In genomic region chr19:33176670-33177416, GRCh38 we compare ENCODE assay signal across 8 cellular contexts. TPM values are rescaled to one million over a fixed set of nuclear protein-coding genes. Genes with fewer than 3 reads are reported as not detected.
DNase-seq lines count a peak whose midpoint lies in the region; TF ChIP-seq lines count a peak whose summit lies in the region.

No MANE protein-coding gene starts in this region.

- in situ Hi-C loops in SK-MEL-5 (cut with HindIII; ENCODE audit: low pct_unique_long_range_greater_than_20kb, low sequenced_read_pairs) = no loop called here

- peak; percentile 9 for TF ChIP-seq POLR2A in testis (IDR thresholded peaks at IDR 0.05)

- WGBS in testis, 2 donors = 0 to 1% methylated on average over 22 to 61 of the region's 65 CpGs

- no peaks in the 10 kb centered on the region for H3K27me3 ChIP-seq in testis

- no peaks in the 10 kb centered on the region for H3K36me3 ChIP-seq in testis (ENCODE audit: low read depth, missing control alignments)

- peak overlapping the region; percentile 78 to 89 for H3K27ac ChIP-seq in testis

- H3K9me3 ChIP-seq in testis = no peaks in the 10 kb centered on the region

- intact Hi-C loops in testis (cut with DNase I; ENCODE audit: low total_unique reads) = no loop called here

- CTCF ChIA-PET in HEK293T (lab: Yijun Ruan, JAX) = interaction anchor here (0.8 to 1.4 kb wide), 3 partner anchors 7 to 33 kb away, joined by 3 to 6 read pairs (median 3); no protein-coding TSS in a partner anchor

- peak; percentile 98 for DNase-seq in GM04504 (ENCODE audit: low read depth)
- peak; percentile 96 for DNase-seq in HEK293T (ENCODE audit: extremely low spot score)
- peak; percentile 100 for DNase-seq in MV-4-11 (lab: John Stamatoyannopoulos, UW)
- DNase-seq in SK-MEL-5 (ENCODE audit: low read depth, low spot score) = peak; percentile 97
- DNase-seq in activated naive CD4-positive, alpha-beta T cell treated with anti-CD3 and anti-CD28 coated beads, Interleukin-2, amount 50 U/mL, for 16 hours = peak; percentile 95
- DNase-seq in glomerular endothelial cell (ENCODE audit: extremely low read depth, low read depth, low spot score) = peak; percentile 93
- peak; percentile 99 for DNase-seq in occipital lobe (lab: John Stamatoyannopoulos, UW)
- DNase-seq in testis = peak; percentile 96

- peak overlapping the region; percentile 68 to 89 for H3K4me3 ChIP-seq in testis

- peak in 1 of 3 experiments; percentile 32 for TF ChIP-seq CTCF in testis (IDR thresholded peaks at IDR 0.05)

- H3K4me1 ChIP-seq in testis = peaks cover 7% of the 10 kb centered on the region

- POLR2A ChIA-PET in HEK293T (lab: Yijun Ruan, JAX) = interaction anchor here (0.6 to 2.6 kb wide), 20 partner anchors 8 to 215 kb away, joined by 3 to 23 read pairs (median 3); partner anchors contain the start of genes CEBPA, CEBPG, CEP89 and FAAP24

TF ChIP-seq in HEK293T, 16 proteins besides CTCF, POLR2A, EP300 and RAD21:
- TF ChIP-seq LEF1 (IDR thresholded peaks at IDR 0.05; ENCODE audit: borderline replicate concordance) (no peak), CTBP1 (IDR thresholded peaks at IDR 0.05; ENCODE audit: borderline replicate concordance) (no peak), ELF4 (IDR thresholded peaks at IDR 0.05) (peak; percentile 83), ZNF384 (IDR thresholded peaks at IDR 0.05) (no peak), TARDBP (IDR thresholded peaks at IDR 0.05) (no peak), SP1 (IDR thresholded peaks at IDR 0.05) (no peak), SUZ12 (IDR thresholded peaks at IDR 0.05) (no peak), NFRKB (IDR thresholded peaks at IDR 0.05) (no peak), FOXM1 (IDR thresholded peaks at IDR 0.05; ENCODE audit: borderline replicate concordance) (no peak; the same call in 1 of the 2 replicates), FOXA1 (IDR thresholded peaks at IDR 0.05) (no peak), FOXK2 (IDR thresholded peaks at IDR 0.05) (peak; percentile 70; the same call in 1 of the 2 replicates), PKNOX1 (IDR thresholded peaks at IDR 0.05) (no peak), HDGF (IDR thresholded peaks at IDR 0.05; ENCODE audit: borderline replicate concordance) (no peak), L3MBTL2 (conservative IDR thresholded peaks at IDR 0.05) (0 out of 2 replicates have a peak, but pooled peaks have one; percentile 21), ARNT (IDR thresholded peaks at IDR 0.05) (no peak), BHLHE40 (IDR thresholded peaks at IDR 0.05; ENCODE audit: borderline replicate concordance) (no peak)
TF ChIP-seq in HEK293T: peak in this region for 3.

RNA-seq across cellular contexts. Expression of gene LRP3, which starts 17.3 kb away (rescaled TPM):
- total RNA-seq in SK-MEL-5 (2014; rRNA removed; shearing (Covaris generic)) = 27.7 and 30.2 TPM in 2 replicates
- 38.5 and 54.7 TPM in 2 replicates for polyA plus RNA-seq in SK-MEL-5 (2015; cell fraction: cytosol; rRNA removed)
- polyA plus RNA-seq in SK-MEL-5 (2015; cell fraction: nucleus; rRNA removed) = 28.8 and 58.3 TPM in 2 replicates
- total RNA-seq in glomerular endothelial cell = 30.0 and 36.5 TPM in 2 replicates
- total RNA-seq in occipital lobe = 96.2 TPM
- total RNA-seq in testis = 10 to 100 TPM; 29.3 to 50.9 TPM
- 21.8 TPM for polyA plus RNA-seq in testis (ENCODE audit: insufficient read depth, low read depth, low replicate concordance)

RNA-seq across cellular contexts. Expression of gene WDR88, which starts 44.9 kb away (rescaled TPM):
- total RNA-seq in SK-MEL-5 (2014; rRNA removed; shearing (Covaris generic)) = not detected in 2 replicates
- not detected in 2 replicates for polyA plus RNA-seq in SK-MEL-5 (2015; cell fraction: cytosol; rRNA removed)
- not detected in 2 replicates for polyA plus RNA-seq in SK-MEL-5 (2015; cell fraction: nucleus; rRNA removed)
- not detected in 2 replicates for total RNA-seq in glomerular endothelial cell
- total RNA-seq in occipital lobe = 0.16 TPM
- total RNA-seq in testis = 1 to 10 TPM; 5.0 to 8.9 TPM
- polyA plus RNA-seq in testis (ENCODE audit: insufficient read depth, low read depth, low replicate concordance) = 15.3 TPM

RNA-seq across cellular contexts. Expression of gene SLC7A10, which starts 48.8 kb away (rescaled TPM):
- not detected in 2 replicates for total RNA-seq in SK-MEL-5 (2014; rRNA removed; shearing (Covaris generic))
- 0.15 TPM in 1 of 2 replicates, not detected in the other for polyA plus RNA-seq in SK-MEL-5 (2015; cell fraction: cytosol; rRNA removed)
- polyA plus RNA-seq in SK-MEL-5 (2015; cell fraction: nucleus; rRNA removed) = not detected in 2 replicates
- total RNA-seq in glomerular endothelial cell (not detected in 2 replicates), occipital lobe (2.5 TPM), testis (1 to 10 TPM; 3.0 to 5.8 TPM)
- 2.1 TPM for polyA plus RNA-seq in testis (ENCODE audit: insufficient read depth, low read depth, low replicate concordance)

Comparison
In these comparisons a context has a peak if more than half of its experiments do, and no peak if none do; other contexts are left out.
1. Peak in every context shown above with its lines: DNase-seq, H3K4me3 ChIP-seq and H3K27ac ChIP-seq.